Comparison of ENCODE assay signal across 8 cellular contexts in the genomic region with DNA sequence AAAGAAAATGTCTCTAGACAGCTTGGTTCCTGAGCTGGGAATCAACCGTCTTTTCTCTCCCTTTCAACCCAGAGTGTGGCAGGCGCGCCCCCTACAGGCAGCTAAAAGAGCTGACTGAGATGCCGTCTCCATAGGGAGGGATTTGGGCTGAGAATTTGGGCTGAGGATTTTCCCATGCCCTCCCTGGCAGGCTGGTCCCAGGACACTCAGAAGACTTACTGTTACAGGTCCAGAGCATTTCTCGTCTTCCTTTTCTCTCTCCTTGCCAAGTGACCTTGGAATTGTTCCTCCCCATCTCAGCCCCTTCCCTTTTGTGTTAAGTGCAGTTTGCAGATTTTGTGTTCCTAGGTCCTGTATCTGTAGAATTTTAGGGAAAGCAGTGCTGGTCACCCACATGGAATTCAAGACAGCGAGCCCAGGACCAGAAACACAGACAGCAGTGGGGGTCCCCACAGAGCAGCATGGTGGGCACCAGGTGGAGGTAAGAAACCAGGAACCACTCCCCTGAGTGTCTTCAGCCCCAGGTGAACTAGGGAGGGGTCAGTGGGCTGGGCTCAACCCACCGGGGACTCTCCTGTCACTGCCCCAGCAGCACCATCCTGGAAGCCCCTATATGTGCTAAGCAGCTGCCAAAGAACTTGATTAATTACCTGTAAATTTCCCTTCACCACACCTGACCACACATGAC. TPM values are rescaled to one million over a fixed set of nuclear protein-coding genes. Genes with fewer than 3 reads are reported as not detected.
DNase-seq lines count a peak whose midpoint lies in the region; ATAC-seq and TF ChIP-seq lines count a peak whose summit lies in the region.

No MANE protein-coding gene starts in this region.

- no peaks in the 10 kb centered on the region for H3K9me3 Mint-ChIP-seq in neural crest cell

- no peaks in the 10 kb centered on the region for H3K36me3 ChIP-seq in thyroid gland

- TF ChIP-seq CTCF in GM12874 (IDR thresholded peaks at IDR 0.05; ENCODE audit: insufficient read depth, low read depth, low read length) (peak; percentile 68), neural crest cell (conservative IDR thresholded peaks at IDR 0.05) (peak; percentile 78), thyroid gland (IDR thresholded peaks at IDR 0.05) (peak; percentile 32 to 65 (median 51))

- intact Hi-C loops in thyroid gland (cut with DNase I) = no loop called here

- H3K9me3 ChIP-seq in thyroid gland = no peaks in the 10 kb centered on the region

- no peaks in the 10 kb centered on the region for H3K4me1 ChIP-seq in thyroid gland

- no peaks in the 10 kb centered on the region for H3K36me3 Mint-ChIP-seq in neural crest cell (ENCODE audit: low read depth)

- no peaks in the 10 kb centered on the region for H3K4me1 Mint-ChIP-seq in neural crest cell

- H3K27me3 Mint-ChIP-seq in neural crest cell (ENCODE audit: low read depth) = peaks cover 74% of the 10 kb centered on the region

- no peak overlapping the region for H3K27ac ChIP-seq in thyroid gland

- peak; percentile 60 for DNase-seq in 8988T
- peak; percentile 51 for DNase-seq in NCI-H774 (lab: John Stamatoyannopoulos, UW)
- peak; percentile 40 for DNase-seq in activated CD8-positive, alpha-beta memory T cell treated with anti-CD3 and anti-CD28 coated beads, Interleukin-2, amount 50 U/mL, for 1 hour (ENCODE audit: extremely low read depth)
- DNase-seq in neural crest cell (ENCODE audit: low read depth, low spot score) = peak; percentile 80
- DNase-seq in thyroid gland = peak; percentile 30 to 56
- no peak for DNase-seq in putamen (ENCODE audit: low spot score)

- no peak overlapping the region for H3K27ac Mint-ChIP-seq in neural crest cell (ENCODE audit: unreplicated experiment)

- no peak for TF ChIP-seq POLR2A in thyroid gland (IDR thresholded peaks at IDR 0.05)

- no peak overlapping the region for H3K4me3 Mint-ChIP-seq in neural crest cell

- no peak overlapping the region for H3K4me3 ChIP-seq in thyroid gland (replicated peaks in 1 of 3)

- 19 to 23% methylated on average over 7 of the region's 7 CpGs for WGBS in thyroid gland, 2 donors

- peak; percentile 42 for ATAC-seq in esophagus mucosa

- H3K27me3 ChIP-seq in thyroid gland = no peaks in the 10 kb centered on the region

RNA-seq across cellular contexts. Expression of gene IGLL5, which starts 9.9 kb away (rescaled TPM):
- 1.8 TPM for total RNA-seq in esophagus mucosa
- total RNA-seq in neural crest cell = not detected in 2 replicates
- 10 to 100 TPM in 1 of 4 donors, 1 to 10 TPM in 1, not detected in 2; 1.8 to 15.7 TPM for total RNA-seq in thyroid gland
